Comparison of ENCODE assay signal across 20 cellular contexts in genomic region chr3:167626490-167626889, GRCh38. TPM values are rescaled to one million over a fixed set of nuclear protein-coding genes. Genes with fewer than 3 reads are reported as not detected.
DNase-seq lines count a peak whose midpoint lies in the region; ATAC-seq, FAIRE-seq and TF ChIP-seq lines count a peak whose summit lies in the region.
"Had no signal": no experiment of that assay in that cellular context is flagged by ENCODE, and none has a peak within 500 bp of the region (broad histone marks: within the 10 kb centered on the region; RNA-seq: fewer than 3 reads in every experiment).

No MANE protein-coding gene starts in this region.

- no peaks in the 10 kb centered on the region for H3K79me1 ChIP-seq in trophoblast cell (ENCODE audit: low read length)

- no peak overlapping the region for H2AFZ ChIP-seq in trophoblast cell (ENCODE audit: insufficient read depth, low read length, poor library complexity)

- CTCF ChIA-PET in MCF 10A (lab: Yijun Ruan, JAX): no interaction called here

- FAIRE-seq in bronchial epithelial cell (lab: Jason Lieb, UNC): no peak
- FAIRE-seq: A204.1, K562 had no signal

- no peak overlapping the region for H4K91ac ChIP-seq in trophoblast cell (ENCODE audit: low read depth, low read length)

- H3K27me3 ChIP-seq in breast epithelium (no peaks in the 10 kb centered on the region), bronchial epithelial cell (ENCODE audit: control insufficient read depth, insufficient read depth, low read length) (no peaks in the 10 kb centered on the region), psoas muscle (ENCODE audit: insufficient read depth in 3 of 3, low read length in 2 of 3) (no peaks in the 10 kb centered on the region), trophoblast cell (ENCODE audit: insufficient read depth, low read length) (no peaks in the 10 kb centered on the region)
- H3K27me3 ChIP-seq: BLaER1 had no signal

- H3K36me3 Mint-ChIP-seq in MCF 10A (ENCODE audit: insufficient read depth, unreplicated experiment): no peaks in the 10 kb centered on the region
- H3K36me3 Mint-ChIP-seq: CD8-positive, alpha-beta T cell had no signal

- H3K4me1 ChIP-seq in breast epithelium (no peaks in the 10 kb centered on the region), psoas muscle (no peaks in the 10 kb centered on the region), trophoblast cell (ENCODE audit: control insufficient read depth in 1 of 2, insufficient read depth in 2 of 2, low read length in 2 of 2) (no peaks in the 10 kb centered on the region)
- H3K4me1 ChIP-seq: BLaER1, HAP-1 had no signal

- H3K27me3 Mint-ChIP-seq in MCF 10A (ENCODE audit: insufficient read depth, unreplicated experiment): peaks cover 38% of the 10 kb centered on the region

- H3K27ac Mint-ChIP-seq in MCF 10A (ENCODE audit: low read depth, unreplicated experiment): no peak overlapping the region
- H3K27ac Mint-ChIP-seq: CD8-positive, alpha-beta T cell had no signal

- H3K14ac ChIP-seq in trophoblast cell (ENCODE audit: low read length): no peak overlapping the region

- H3K4ac ChIP-seq in trophoblast cell (ENCODE audit: low read depth, low read length): no peak overlapping the region

- no peak overlapping the region for H3K18ac ChIP-seq in trophoblast cell (ENCODE audit: low read length)

- no peaks in the 10 kb centered on the region for H3K36me3 ChIP-seq in breast epithelium
- no peaks in the 10 kb centered on the region for H3K36me3 ChIP-seq in bronchial epithelial cell (ENCODE audit: control insufficient read depth, insufficient read depth, low read length)
- H3K36me3 ChIP-seq in psoas muscle (ENCODE audit: insufficient read depth in 1 of 2, low read depth in 1 of 2): no peaks in the 10 kb centered on the region
- no peaks in the 10 kb centered on the region for H3K36me3 ChIP-seq in trophoblast cell (ENCODE audit: control insufficient read depth in 1 of 2, insufficient read depth in 2 of 2, low read length in 2 of 2)
- H3K36me3 ChIP-seq: BLaER1, HAP-1 had no signal

- no peak overlapping the region for H4K8ac ChIP-seq in trophoblast cell (ENCODE audit: low read depth, low read length)

- H3K4me2 ChIP-seq in trophoblast cell (ENCODE audit: low read length): no peak overlapping the region
- H3K4me2 ChIP-seq: BLaER1 had no signal

- TF ChIP-seq POLR2A in breast epithelium (IDR thresholded peaks at IDR 0.05): no peak

- DNase-seq in MCF 10A (ENCODE audit: unreplicated experiment) (peak; percentile 6), breast epithelium (ENCODE audit: low spot score in 2 of 2) (no peak), bronchial epithelial cell (ENCODE audit: low read depth) (peak; percentile 7), psoas muscle (no peak), trophoblast cell (no peak), NCI-H2171 (lab: John Stamatoyannopoulos, UW) (no peak)
- DNase-seq: CD8-positive, alpha-beta T cell; DMS79 treated with DMSO at 0.1 percent for 48 hours; NCI-H146; NCI-H2107; NCI-H446; NCI-H69 had no signal

- POLR2A ChIA-PET in MCF 10A (lab: Yijun Ruan, JAX): no interaction called here

- no peak overlapping the region for H2BK12ac ChIP-seq in trophoblast cell (ENCODE audit: low read length)

- H3K9ac ChIP-seq in trophoblast cell (ENCODE audit: low read length): no peak overlapping the region
- H3K9ac ChIP-seq: BLaER1 had no signal

- H3K23ac ChIP-seq in trophoblast cell (ENCODE audit: low read length): no peak overlapping the region

- H3K27ac ChIP-seq in breast epithelium (no peak overlapping the region), psoas muscle (no peak overlapping the region), trophoblast cell (ENCODE audit: low read depth, low read length) (no peak overlapping the region)
- H3K27ac ChIP-seq: BLaER1, RWPE1 had no signal

- H3K9me3 ChIP-seq in breast epithelium (no peaks in the 10 kb centered on the region), psoas muscle (no peaks in the 10 kb centered on the region), trophoblast cell (ENCODE audit: insufficient read depth, low read depth, low read length) (no peaks in the 10 kb centered on the region)
- H3K9me3 ChIP-seq: BLaER1, HAP-1 had no signal

- H3K9me3 Mint-ChIP-seq in MCF 10A (ENCODE audit: unreplicated experiment): no peaks in the 10 kb centered on the region
- H3K9me3 Mint-ChIP-seq: CD8-positive, alpha-beta T cell had no signal

- H2BK120ac ChIP-seq in trophoblast cell (ENCODE audit: insufficient read depth, low read length, poor library complexity): no peak overlapping the region

- BruUV-seq in MCF 10A (replicated peaks; lab: Mats Ljungman, UMichigan): no TSS peak

- no peaks in the 10 kb centered on the region for H3K4me1 Mint-ChIP-seq in MCF 10A (ENCODE audit: insufficient read depth, unreplicated experiment)

- no peak overlapping the region for H4K12ac ChIP-seq in trophoblast cell (ENCODE audit: low read depth, low read length)

- no peak for TF ChIP-seq CTCF in MCF 10A (IDR thresholded peaks at IDR 0.05; ENCODE audit: unreplicated experiment)
- no peak for TF ChIP-seq CTCF in breast epithelium (IDR thresholded peaks at IDR 0.05)
- no peak for TF ChIP-seq CTCF in bronchial epithelial cell (IDR thresholded peaks at IDR 0.05; ENCODE audit: insufficient read depth, low read length, severe bottlenecking)
- no peak for TF ChIP-seq CTCF in psoas muscle (IDR thresholded peaks at IDR 0.05)

- H3K79me2 ChIP-seq in trophoblast cell (ENCODE audit: control insufficient read depth, insufficient read depth, low read length, poor library complexity): no peaks in the 10 kb centered on the region

- H2AK5ac ChIP-seq in trophoblast cell (ENCODE audit: low read length): no peak overlapping the region

- no peak overlapping the region for H3K4me3 Mint-ChIP-seq in MCF 10A (ENCODE audit: unreplicated experiment)
- H3K4me3 Mint-ChIP-seq: CD8-positive, alpha-beta T cell had no signal

- intact Hi-C loops in MCF 10A (cut with micrococcal nuclease) (no loop called here), breast epithelium (cut with DNase I; ENCODE audit: low total_unique reads) (no loop called here), psoas muscle (cut with DNase I) (no loop called here)

- H2BK5ac ChIP-seq in trophoblast cell (ENCODE audit: low read depth, low read length, poor library complexity): no peak overlapping the region

- peak; percentile 57 to 96 (median 81) for ATAC-seq in psoas muscle
- no peak for ATAC-seq in HG03159 (IDR thresholded peaks at IDR 0.05; ENCODE audit: unreplicated experiment)
- ATAC-seq: CD8-positive, alpha-beta T cell; K562 had no signal

- H3K4me3 ChIP-seq in breast epithelium (no peak overlapping the region), bronchial epithelial cell (ENCODE audit: low read depth, low read length) (no peak overlapping the region), psoas muscle (no peak overlapping the region), trophoblast cell (ENCODE audit: low read depth, low read length) (no peak overlapping the region)
- H3K4me3 ChIP-seq: BLaER1, HAP-1, K562 had no signal

RNA-seq across cellular contexts. Expression of gene WDR49, which starts 27.3 kb away (rescaled TPM):
- 0.54 and 0.98 TPM in 2 replicates for total RNA-seq in MCF 10A (2022)
- total RNA-seq in breast epithelium: 1 to 10 TPM in 1 of 3 donors, under 1 TPM in 2; 0.80 to 1.9 (median 0.98) TPM
- 0.51 and 1.1 TPM in 2 replicates for total RNA-seq in bronchial epithelial cell
- 1 to 10 TPM in 1 of 4 donors, under 1 TPM in 2, not detected in 1; 0.36 to 4.4 (median 0.86) TPM for total RNA-seq in psoas muscle
- polyA plus RNA-seq in psoas muscle: under 1 TPM in 1 of 3 donors, not detected in 2; 0.03 TPM
- 0.04 TPM in 2 replicates for polyA plus RNA-seq in trophoblast cell (2013)
- total RNA-seq: CD8-positive, alpha-beta T cell; G401; K562; SK-MEL-5 had no signal
- polyA plus RNA-seq: K562 had no signal

Comparison
In these comparisons a context has a peak if more than half of its experiments do, and no peak if none do; other contexts are left out.
1. DNase-seq: peak in MCF 10A (single experiment) and bronchial epithelial cell (single experiment); none in breast epithelium (0 of 2), psoas muscle (0 of 2), trophoblast cell (0 of 2) and NCI-H2171 (single experiment).